In the genomic region with DNA sequence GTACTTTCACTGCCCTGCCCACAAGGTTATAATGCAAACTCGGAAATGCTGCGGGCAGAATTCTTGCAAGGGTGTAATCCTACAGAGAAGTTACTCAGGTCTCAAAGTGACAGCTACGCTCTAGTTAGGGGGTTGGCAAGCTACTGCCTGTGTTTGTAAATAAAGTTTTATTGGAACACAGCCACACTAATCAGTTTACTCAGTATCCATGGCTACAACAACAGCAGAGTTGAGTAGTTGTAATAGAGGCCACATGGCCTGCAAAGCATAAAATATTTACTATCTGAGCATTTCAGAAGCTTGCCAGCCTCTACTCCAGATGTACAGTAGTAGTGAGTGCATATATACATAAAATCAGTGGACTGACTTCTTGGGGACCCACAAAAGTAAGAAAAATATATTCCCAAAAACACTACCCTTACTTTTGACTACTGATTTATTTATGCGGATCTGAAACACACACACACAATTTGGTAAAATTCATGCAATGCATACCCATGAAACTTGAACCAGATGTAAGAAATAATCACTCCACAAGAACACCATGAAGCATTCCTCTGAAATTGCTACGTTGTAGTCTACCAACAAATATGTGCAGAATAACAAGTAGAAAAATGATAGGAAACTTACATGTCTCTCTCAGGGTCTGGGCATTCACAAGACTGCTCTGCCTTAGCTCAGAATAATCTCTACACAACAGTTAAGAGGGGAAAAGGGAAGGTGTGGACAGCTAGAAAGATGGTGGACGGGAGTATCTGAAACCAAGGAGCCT, we compare ENCODE assay signal across 18 cellular contexts. TPM values are rescaled to one million over a fixed set of nuclear protein-coding genes. Genes with fewer than 3 reads are reported as not detected.
A peak's percentile ranks its signal among the peaks of the same experiment; 100 is the strongest.
DNase-seq lines count a peak whose midpoint lies in the region; ATAC-seq and TF ChIP-seq lines count a peak whose summit lies in the region.
"Had no signal": no experiment of that assay in that cellular context is flagged by ENCODE, and none has a peak within 500 bp of the region (broad histone marks: within the 10 kb centered on the region; RNA-seq: fewer than 3 reads in every experiment).

No MANE protein-coding gene starts in this region.

- peaks cover 6% of the 10 kb centered on the region for H3K4me1 ChIP-seq in mesodermal cell (ENCODE audit: control insufficient read depth, insufficient read depth, low read length, poor library complexity, severe bottlenecking)

- TF ChIP-seq CTCF in dorsolateral prefrontal cortex (IDR thresholded peaks at IDR 0.05 in 54 of 56, conservative IDR thresholded peaks at IDR 0.05 in 2 of 56; ENCODE audit: low read depth in 1 of 56, partially characterized antibody in 56 of 56), result no peak

- 80 to 93% methylated on average over 2 to 3 of the region's 6 CpGs for WGBS in mesodermal cell (ENCODE audit: insufficient coverage in 2 of 2), 2 experiments

- peaks cover 8% of the 10 kb centered on the region for H3K9me3 ChIP-seq in mesodermal cell (ENCODE audit: control insufficient read depth, low read length)
- H3K9me3 ChIP-seq: ascending aorta had no signal

- H3K36me3 ChIP-seq in mesodermal cell (ENCODE audit: control insufficient read depth, insufficient read depth, low read length), result peaks cover 10% of the 10 kb centered on the region
- H3K36me3 ChIP-seq: ascending aorta had no signal

- H3K4me3 ChIP-seq in dorsolateral prefrontal cortex, result no peak overlapping the region
- H3K4me3 ChIP-seq in mesodermal cell (ENCODE audit: extremely low read depth, insufficient read depth, low read length, poor library complexity, severe bottlenecking), result no peak overlapping the region
- H3K4me3 ChIP-seq: ascending aorta had no signal

- peak; percentile 20 for DNase-seq in DMS 273 (lab: John Stamatoyannopoulos, UW; ENCODE audit: unreplicated experiment)
- no peak for DNase-seq in DMS 273 treated with DMSO at 0.1 percent for 48 hours (lab: John Stamatoyannopoulos, UW)
- DNase-seq in NCI-H1694 (lab: John Stamatoyannopoulos, UW), result peak; percentile 45
- no peak for DNase-seq in dorsolateral prefrontal cortex
- no peak for DNase-seq in cerebellar cortex (ENCODE audit: low spot score)
- DNase-seq in A172 (ENCODE audit: low spot score), result no peak
- DNase-seq: activated effector memory CD4-positive, alpha-beta T cell treated with anti-CD3 and anti-CD28 coated beads, Interleukin-2, amount 50 U/mL, for 16 hours; CD8-positive, alpha-beta T cell; islet precursor cell; KG1; NCI-H146; occipital lobe; stimulated activated CD4-positive, alpha-beta T cell treated with anti-CD3 and anti-CD28 coated beads, Interleukin-4, amount 100 ng/mL, for 4 hours had no signal

- H3K27ac ChIP-seq in dorsolateral prefrontal cortex (peak overlapping the region in 31 of 59 donors; percentile 3 to 86 (median 74)), mesodermal cell (ENCODE audit: low read depth, low read length, severe bottlenecking) (peak overlapping the region; percentile 12)
- H3K27ac ChIP-seq: 22Rv1, VCaP had no signal

- no peak for ATAC-seq in HG02885 (IDR thresholded peaks at IDR 0.05; ENCODE audit: poor library complexity, unreplicated experiment)
- ATAC-seq: CD8-positive, alpha-beta T cell had no signal

- intact Hi-C loops in dorsolateral prefrontal cortex (cut with DNase I), result no loop called here

- H3K27me3 ChIP-seq in dorsolateral prefrontal cortex, result no peaks in the 10 kb centered on the region
- H3K27me3 ChIP-seq: ascending aorta had no signal

RNA-seq across cellular contexts. Expression of a gene that starts 52.9 kb away (rescaled TPM):
- total RNA-seq in dorsolateral prefrontal cortex, result 10 to 100 TPM; 23.6 to 40.5 (median 32.4) TPM
- polyA plus RNA-seq in mesodermal cell (2013, experiment 1 of 2), result 21.5 TPM
- 18.9 TPM for polyA plus RNA-seq in mesodermal cell (2013, experiment 2 of 2)
- 19.7 and 20.0 TPM in 2 replicates for total RNA-seq in A172 (2014; rRNA removed; shearing (Covaris generic))

Comparison
In these comparisons a context has a peak if more than half of its experiments do, and no peak if none do; other contexts are left out.
1. DNase-seq: peak in DMS 273 (single experiment) and NCI-H1694 (single experiment); none in DMS 273 treated with DMSO at 0.1 percent for 48 hours (single experiment), dorsolateral prefrontal cortex (0 of 10), cerebellar cortex (single experiment) and A172 (single experiment).